In genomic region chr20:44714102-44714700, GRCh38 we compare ENCODE assay signal across 13 cellular contexts. TPM values are rescaled to one million over a fixed set of nuclear protein-coding genes. Genes with fewer than 3 reads are reported as not detected.
A peak's percentile ranks its signal among the peaks of the same experiment; 100 is the strongest.
DNase-seq lines count a peak whose midpoint lies in the region; ATAC-seq and TF ChIP-seq lines count a peak whose summit lies in the region.
"Had no signal": no experiment of that assay in that cellular context is flagged by ENCODE, and none has a peak within 500 bp of the region (broad histone marks: within the 10 kb centered on the region; RNA-seq: fewer than 3 reads in every experiment).

No MANE protein-coding gene starts in this region.

- no peaks in the 10 kb centered on the region for H3K36me3 Mint-ChIP-seq in activated naive CD8-positive, alpha-beta T cell treated with anti-CD3 and anti-CD28 coated beads, Interleukin-2, amount 10 ng/mL, durations not matched to agents 7 days and 5 days
- H3K36me3 Mint-ChIP-seq in activated naive CD8-positive, alpha-beta T cell treated with anti-CD3 and anti-CD28 coated beads for 36 hours, result no peaks in the 10 kb centered on the region
- H3K36me3 Mint-ChIP-seq: activated naive CD4-positive, alpha-beta T cell treated with anti-CD3 and anti-CD28 coated beads, Interleukin-2, amount 50 U/mL, for 24 hours; CD8-positive, alpha-beta memory T cell; T-cell had no signal

- no peak for ATAC-seq in activated naive CD8-positive, alpha-beta T cell treated with anti-CD3 and anti-CD28 coated beads, Interleukin-2, amount 10 ng/mL, durations not matched to agents 7 days and 5 days (ENCODE audit: low read depth)
- ATAC-seq: T-cell had no signal

- peak overlapping the region; percentile 95 for H3K27ac ChIP-seq in left ventricle myocardium inferior (replicated peaks)
- peak overlapping the region; percentile 92 for H3K27ac ChIP-seq in vagina

- POLR2A ChIA-PET in activated naive CD8-positive, alpha-beta T cell treated with anti-CD3 and anti-CD28 coated beads, Interleukin-2, amount 10 ng/mL, durations not matched to agents 7 days and 5 days (lab: Charles Lee), result no interaction called here

- H3K4me3 ChIP-seq in left ventricle myocardium inferior (peak overlapping the region; percentile 53), vagina (peak overlapping the region in 1 of 2 donors; percentile 29)

- no peaks in the 10 kb centered on the region for H3K9me3 Mint-ChIP-seq in activated naive CD8-positive, alpha-beta T cell treated with anti-CD3 and anti-CD28 coated beads, Interleukin-2, amount 10 ng/mL, durations not matched to agents 7 days and 5 days
- no peaks in the 10 kb centered on the region for H3K9me3 Mint-ChIP-seq in activated naive CD8-positive, alpha-beta T cell treated with anti-CD3 and anti-CD28 coated beads for 36 hours
- H3K9me3 Mint-ChIP-seq: activated naive CD4-positive, alpha-beta T cell treated with anti-CD3 and anti-CD28 coated beads, Interleukin-2, amount 50 U/mL, for 24 hours; CD8-positive, alpha-beta memory T cell; T-cell had no signal

- intact Hi-C loops in left ventricle myocardium inferior (cut with micrococcal nuclease) (no loop called here), posterior vena cava (cut with DNase I) (no loop called here), vagina (cut with DNase I) (no loop called here)

- H3K36me3 ChIP-seq in left ventricle myocardium inferior, result no peaks in the 10 kb centered on the region
- H3K36me3 ChIP-seq in vagina, result no peaks in the 10 kb centered on the region

- H3K4me3 Mint-ChIP-seq in activated naive CD8-positive, alpha-beta T cell treated with anti-CD3 and anti-CD28 coated beads, Interleukin-2, amount 10 ng/mL, durations not matched to agents 7 days and 5 days, result no peak overlapping the region
- H3K4me3 Mint-ChIP-seq in activated naive CD8-positive, alpha-beta T cell treated with anti-CD3 and anti-CD28 coated beads for 36 hours, result no peak overlapping the region
- H3K4me3 Mint-ChIP-seq: activated naive CD4-positive, alpha-beta T cell treated with anti-CD3 and anti-CD28 coated beads, Interleukin-2, amount 50 U/mL, for 24 hours; CD8-positive, alpha-beta memory T cell; T-cell had no signal

- TF ChIP-seq CTCF in left ventricle myocardium inferior (IDR thresholded peaks at IDR 0.05; ENCODE audit: borderline replicate concordance), result no peak
- no peak for TF ChIP-seq CTCF in vagina (IDR thresholded peaks at IDR 0.05)

- peaks cover 6% of the 10 kb centered on the region for H3K27me3 Mint-ChIP-seq in activated naive CD8-positive, alpha-beta T cell treated with anti-CD3 and anti-CD28 coated beads, Interleukin-2, amount 10 ng/mL, durations not matched to agents 7 days and 5 days
- H3K27me3 Mint-ChIP-seq in activated naive CD8-positive, alpha-beta T cell treated with anti-CD3 and anti-CD28 coated beads for 36 hours, result no peaks in the 10 kb centered on the region
- H3K27me3 Mint-ChIP-seq: activated naive CD4-positive, alpha-beta T cell treated with anti-CD3 and anti-CD28 coated beads, Interleukin-2, amount 50 U/mL, for 24 hours; T-cell had no signal

- H3K4me1 ChIP-seq in left ventricle myocardium inferior, result peaks cover 73% of the 10 kb centered on the region
- H3K4me1 ChIP-seq in vagina, result peaks cover 57% of the 10 kb centered on the region

- DNase-seq in activated naive CD8-positive, alpha-beta T cell treated with anti-CD3 and anti-CD28 coated beads, Interleukin-2, amount 10 ng/mL, durations not matched to agents 7 days and 5 days, result no peak
- DNase-seq in activated naive CD8-positive, alpha-beta T cell treated with anti-CD3 and anti-CD28 coated beads for 36 hours, result no peak
- DNase-seq in left ventricle myocardium inferior (no peak), posterior vena cava (ENCODE audit: low spot score) (peak; percentile 73), vagina (ENCODE audit: extremely low spot score in 2 of 2) (no peak), foreskin melanocyte (no peak), NCI-H69 (lab: John Stamatoyannopoulos, UW) (no peak)
- DNase-seq in activated CD8-positive, alpha-beta memory T cell treated with anti-CD3 and anti-CD28 coated beads, Interleukin-2, amount 50 U/mL, for 4 hours, result no peak
- DNase-seq: activated CD4-positive, CD25-positive, alpha-beta regulatory T cell; CD8-positive, alpha-beta memory T cell; NCI-H1048; T-cell had no signal

- no peaks in the 10 kb centered on the region for H3K9me3 ChIP-seq in left ventricle myocardium inferior (replicated peaks)
- no peaks in the 10 kb centered on the region for H3K9me3 ChIP-seq in vagina

- no peaks in the 10 kb centered on the region for H3K27me3 ChIP-seq in left ventricle myocardium inferior (ENCODE audit: low read depth)
- H3K27me3 ChIP-seq in vagina, result no peaks in the 10 kb centered on the region

- peak overlapping the region; percentile 31 for H3K27ac Mint-ChIP-seq in activated naive CD8-positive, alpha-beta T cell treated with anti-CD3 and anti-CD28 coated beads, Interleukin-2, amount 10 ng/mL, durations not matched to agents 7 days and 5 days
- H3K27ac Mint-ChIP-seq in activated naive CD8-positive, alpha-beta T cell treated with anti-CD3 and anti-CD28 coated beads for 36 hours, result no peak overlapping the region
- H3K27ac Mint-ChIP-seq: activated naive CD4-positive, alpha-beta T cell treated with anti-CD3 and anti-CD28 coated beads, Interleukin-2, amount 50 U/mL, for 24 hours; T-cell had no signal

- H3K4me1 Mint-ChIP-seq in activated naive CD8-positive, alpha-beta T cell treated with anti-CD3 and anti-CD28 coated beads, Interleukin-2, amount 10 ng/mL, durations not matched to agents 7 days and 5 days, result no peaks in the 10 kb centered on the region
- H3K4me1 Mint-ChIP-seq in activated naive CD8-positive, alpha-beta T cell treated with anti-CD3 and anti-CD28 coated beads for 36 hours, result no peaks in the 10 kb centered on the region
- H3K4me1 Mint-ChIP-seq: activated naive CD4-positive, alpha-beta T cell treated with anti-CD3 and anti-CD28 coated beads, Interleukin-2, amount 50 U/mL, for 24 hours; CD8-positive, alpha-beta memory T cell had no signal

- TF ChIP-seq POLR2A in vagina (IDR thresholded peaks at IDR 0.05), result no peak

RNA-seq across cellular contexts. Expression of gene CCN5, which starts 1.0 kb away (rescaled TPM):
- total RNA-seq in activated naive CD8-positive, alpha-beta T cell treated with anti-CD3 and anti-CD28 coated beads, Interleukin-2, amount 10 ng/mL, durations not matched to agents 7 days and 5 days, result not detected
- total RNA-seq in activated naive CD8-positive, alpha-beta T cell treated with anti-CD3 and anti-CD28 coated beads for 36 hours, result not detected
- total RNA-seq in left ventricle myocardium inferior (37.0 TPM), posterior vena cava (100 to 1,000 TPM; 210 to 342 TPM), vagina (134 TPM)
- total RNA-seq: CD8-positive, alpha-beta memory T cell had no signal

RNA-seq across cellular contexts. Expression of gene KCNK15, which starts 31.5 kb away (rescaled TPM):
- total RNA-seq in activated naive CD8-positive, alpha-beta T cell treated with anti-CD3 and anti-CD28 coated beads, Interleukin-2, amount 10 ng/mL, durations not matched to agents 7 days and 5 days, result not detected
- under 1 TPM; 0.31 to 0.48 TPM for total RNA-seq in activated naive CD8-positive, alpha-beta T cell treated with anti-CD3 and anti-CD28 coated beads for 36 hours
- 0.33 TPM for total RNA-seq in left ventricle myocardium inferior
- 1 to 10 TPM; 4.1 to 4.5 TPM for total RNA-seq in posterior vena cava
- 1.5 TPM for total RNA-seq in vagina

Comparison
In these comparisons a context has a peak if more than half of its experiments do, and no peak if none do; other contexts are left out.
1. RNA of gene CCN5, which starts 1.0 kb away (total RNA-seq): 210 to 342 TPM in posterior vena cava, 134 TPM in vagina (single experiment) and 37.0 TPM in left ventricle myocardium inferior (single experiment); not detected in activated naive CD8-positive, alpha-beta T cell treated with anti-CD3 and anti-CD28 coated beads for 36 hours and not detected in activated naive CD8-positive, alpha-beta T cell treated with anti-CD3 and anti-CD28 coated beads, Interleukin-2, amount 10 ng/mL, durations not matched to agents 7 days and 5 days; every median in the first group is over 10 times any median in the second.